In the genomic region with DNA sequence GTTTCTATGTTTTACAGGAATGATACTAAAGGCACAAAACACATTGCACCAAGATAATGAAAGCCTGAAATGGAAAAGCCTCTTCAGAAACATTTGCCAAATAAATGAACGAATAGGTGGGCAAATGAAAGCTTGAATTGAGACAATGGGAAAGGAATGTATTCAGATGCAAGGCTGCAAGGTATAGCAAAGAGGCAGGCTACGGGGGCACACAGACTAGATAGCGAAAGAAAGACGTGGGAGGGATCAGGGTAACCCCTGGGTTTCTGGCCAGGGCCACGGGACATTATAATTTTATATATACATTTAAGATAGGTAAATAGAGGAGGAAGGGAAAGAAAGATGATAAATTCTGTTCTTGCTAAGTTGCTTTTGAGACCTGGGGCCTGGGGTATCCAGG, we compare ENCODE assay signal across 20 cellular contexts.
DNase-seq lines count a peak whose midpoint lies in the region; ATAC-seq and TF ChIP-seq lines count a peak whose summit lies in the region.
"Had no signal": no experiment of that assay in that cellular context is flagged by ENCODE, and none has a peak within 500 bp of the region (broad histone marks: within the 10 kb centered on the region; RNA-seq: fewer than 3 reads in every experiment).

No MANE protein-coding gene starts in this region.

- H3K36me3 ChIP-seq in HUES48 (ENCODE audit: control insufficient read depth, insufficient read depth, low read length) = no peaks in the 10 kb centered on the region
- no peaks in the 10 kb centered on the region for H3K36me3 ChIP-seq in PC-9 (ENCODE audit: low read depth)
- no peaks in the 10 kb centered on the region for H3K36me3 ChIP-seq in upper lobe of left lung
- H3K36me3 ChIP-seq: BLaER1 treated with 17β-estradiol and CSF1 and Interleukin-3, amounts not matched to agents 10 nM and 100 nM; HAP-1 had no signal

- H3K9ac ChIP-seq in HUES48 (ENCODE audit: low read depth, low read length) = no peak overlapping the region
- H3K9ac ChIP-seq: BLaER1 treated with 17β-estradiol and CSF1 and Interleukin-3, amounts not matched to agents 10 nM and 100 nM had no signal

- no peak for TF ChIP-seq POLR2A in upper lobe of left lung (IDR thresholded peaks at IDR 0.05)

- WGBS in upper lobe of left lung, 2 donors = 53 to 61% methylated on average over 5 of the region's 5 CpGs

- no peak for TF ChIP-seq EP300 in upper lobe of left lung (IDR thresholded peaks at IDR 0.05)

- H2AFZ ChIP-seq in PC-9 = 0 out of 2 replicates have a peak overlapping the region, but pooled peaks have one; percentile 54

- TF ChIP-seq CTCF in AG04450 (IDR thresholded peaks at IDR 0.05; ENCODE audit: low read depth, low read length) = no peak
- no peak for TF ChIP-seq CTCF in PC-9 (conservative IDR thresholded peaks at IDR 0.05)
- no peak for TF ChIP-seq CTCF in upper lobe of left lung (IDR thresholded peaks at IDR 0.05)

- no peaks in the 10 kb centered on the region for H3F3A ChIP-seq in PC-9 (ENCODE audit: insufficient read depth, low read depth)

- no peak overlapping the region for H3K4me3 ChIP-seq in AG04450 (ENCODE audit: low read depth, low read length)
- peak overlapping the region; percentile 30; the same call in 1 of the 2 replicates for H3K4me3 ChIP-seq in HUES48 (ENCODE audit: low read depth, low read length)
- H3K4me3 ChIP-seq in PC-9 = no peak overlapping the region
- H3K4me3 ChIP-seq in upper lobe of left lung = no peak overlapping the region
- H3K4me3 ChIP-seq: A549; BLaER1 treated with 17β-estradiol and CSF1 and Interleukin-3, amounts not matched to agents 10 nM and 100 nM; GM12878; HAP-1 had no signal

- H3K27ac ChIP-seq in AG04450 (ENCODE audit: low read depth, low read length) = peak overlapping the region; percentile 11
- no peak overlapping the region for H3K27ac ChIP-seq in HUES48 (ENCODE audit: low read depth, low read length)
- H3K27ac ChIP-seq in PC-9 = no peak overlapping the region
- no peak overlapping the region for H3K27ac ChIP-seq in upper lobe of left lung
- H3K27ac ChIP-seq: 22Rv1; A549; BLaER1 treated with 17β-estradiol and CSF1 and Interleukin-3, amounts not matched to agents 10 nM and 100 nM; HL-60 had no signal

- H3K27me3 ChIP-seq in AG04450 (ENCODE audit: control insufficient read depth, insufficient read depth, low read length) = no peaks in the 10 kb centered on the region
- H3K27me3 ChIP-seq in HUES48 (ENCODE audit: control insufficient read depth, insufficient read depth, low read length) = no peaks in the 10 kb centered on the region
- no peaks in the 10 kb centered on the region for H3K27me3 ChIP-seq in PC-9 (ENCODE audit: insufficient read depth, low read depth)
- H3K27me3 ChIP-seq in upper lobe of left lung = no peaks in the 10 kb centered on the region
- H3K27me3 ChIP-seq: BLaER1 treated with 17β-estradiol and CSF1 and Interleukin-3, amounts not matched to agents 10 nM and 100 nM had no signal

- H3K4me1 ChIP-seq in HUES48 (ENCODE audit: control insufficient read depth, insufficient read depth, low read length) (peaks cover 37% of the 10 kb centered on the region), PC-9 (replicated peaks; ENCODE audit: insufficient read depth) (no peaks in the 10 kb centered on the region), upper lobe of left lung (no peaks in the 10 kb centered on the region)
- H3K4me1 ChIP-seq: A549; BLaER1 treated with 17β-estradiol and CSF1 and Interleukin-3, amounts not matched to agents 10 nM and 100 nM; HAP-1 had no signal

- no peak for DNase-seq in AG04450 (ENCODE audit: low read depth, low spot score)
- no peak for DNase-seq in PC-9
- DNase-seq in iPS DF 4.7 (ENCODE audit: extremely low read depth, low spot score) = peak; percentile 11
- no peak for DNase-seq in activated CD4-positive, alpha-beta T cell treated with anti-CD3 and anti-CD28 coated beads, Interleukin-2, amount 50 U/mL, for 1 hour
- DNase-seq in upper lobe of left lung = no peak
- no peak for DNase-seq in LoVo (ENCODE audit: low spot score)
- DNase-seq: Calu3; CD8-positive, alpha-beta T cell; DMS79 treated with DMSO at 0.1 percent for 48 hours; GOT3; KBM-7 had no signal

- CTCF ChIA-PET in AG04450 (lab: Charles Lee) (no interaction called here), PC-9 (lab: Charles Lee) (no interaction called here)

- ATAC-seq in HG03139 (IDR thresholded peaks at IDR 0.05; ENCODE audit: unreplicated experiment) (no peak), upper lobe of left lung (ENCODE audit: low FRiP score in 2 of 2) (no peak)
- ATAC-seq: A549; CD8-positive, alpha-beta T cell; GM12878; HepG2 had no signal

- BruUV-seq in PC-9 (replicated peaks; lab: Mats Ljungman, UMichigan) = no TSS peak

- H3K9me3 ChIP-seq in AG04450 (ENCODE audit: control insufficient read depth, insufficient read depth, low read length) = no peaks in the 10 kb centered on the region
- no peaks in the 10 kb centered on the region for H3K9me3 ChIP-seq in HUES48 (ENCODE audit: control insufficient read depth, insufficient read depth, low read length)
- H3K9me3 ChIP-seq in PC-9 (ENCODE audit: insufficient read depth, low read depth) = no peaks in the 10 kb centered on the region
- H3K9me3 ChIP-seq in upper lobe of left lung = no peaks in the 10 kb centered on the region
- H3K9me3 ChIP-seq: A549, HAP-1 had no signal

- no peaks in the 10 kb centered on the region for H3K79me2 ChIP-seq in PC-9 (ENCODE audit: low read depth)

- POLR2A ChIA-PET in AG04450 (lab: Yijun Ruan, JAX) = no interaction called here
- POLR2A ChIA-PET in PC-9 (lab: Charles Lee; ENCODE audit: unreplicated experiment) = no interaction called here

- H4K20me1 ChIP-seq in PC-9 (ENCODE audit: insufficient read depth) = no peaks in the 10 kb centered on the region
- H4K20me1 ChIP-seq: BLaER1 treated with 17β-estradiol and CSF1 and Interleukin-3, amounts not matched to agents 10 nM and 100 nM had no signal

- intact Hi-C loops in PC-9 (cut with micrococcal nuclease; ENCODE audit: unreplicated experiment) = no loop called here

- H3K4me2 ChIP-seq in PC-9 = no peak overlapping the region
- H3K4me2 ChIP-seq: A549; BLaER1 treated with 17β-estradiol and CSF1 and Interleukin-3, amounts not matched to agents 10 nM and 100 nM had no signal

- H3K9me2 ChIP-seq in PC-9 (ENCODE audit: insufficient read depth) = no peaks in the 10 kb centered on the region
